In genomic region chr10:15084502-15084922, GRCh38 we compare ENCODE assay signal across 1 cellular context.
TF ChIP-seq lines count a peak whose summit lies in the region.

No MANE protein-coding gene starts in this region.

TF ChIP-seq in GM12878, 131 proteins besides CTCF, POLR2A, EP300 and RAD21:
- TF ChIP-seq, protein P1, sequence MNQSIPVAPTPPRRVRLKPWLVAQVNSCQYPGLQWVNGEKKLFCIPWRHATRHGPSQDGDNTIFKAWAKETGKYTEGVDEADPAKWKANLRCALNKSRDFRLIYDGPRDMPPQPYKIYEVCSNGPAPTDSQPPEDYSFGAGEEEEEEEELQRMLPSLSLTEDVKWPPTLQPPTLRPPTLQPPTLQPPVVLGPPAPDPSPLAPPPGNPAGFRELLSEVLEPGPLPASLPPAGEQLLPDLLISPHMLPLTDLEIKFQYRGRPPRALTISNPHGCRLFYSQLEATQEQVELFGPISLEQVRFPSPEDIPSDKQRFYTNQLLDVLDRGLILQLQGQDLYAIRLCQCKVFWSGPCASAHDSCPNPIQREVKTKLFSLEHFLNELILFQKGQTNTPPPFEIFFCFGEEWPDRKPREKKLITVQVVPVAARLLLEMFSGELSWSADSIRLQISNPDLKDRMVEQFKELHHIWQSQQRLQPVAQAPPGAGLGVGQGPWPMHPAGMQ (IDR thresholded peaks at IDR 0.05; ENCODE audit: borderline replicate concordance): no peak
